In the genomic region with DNA sequence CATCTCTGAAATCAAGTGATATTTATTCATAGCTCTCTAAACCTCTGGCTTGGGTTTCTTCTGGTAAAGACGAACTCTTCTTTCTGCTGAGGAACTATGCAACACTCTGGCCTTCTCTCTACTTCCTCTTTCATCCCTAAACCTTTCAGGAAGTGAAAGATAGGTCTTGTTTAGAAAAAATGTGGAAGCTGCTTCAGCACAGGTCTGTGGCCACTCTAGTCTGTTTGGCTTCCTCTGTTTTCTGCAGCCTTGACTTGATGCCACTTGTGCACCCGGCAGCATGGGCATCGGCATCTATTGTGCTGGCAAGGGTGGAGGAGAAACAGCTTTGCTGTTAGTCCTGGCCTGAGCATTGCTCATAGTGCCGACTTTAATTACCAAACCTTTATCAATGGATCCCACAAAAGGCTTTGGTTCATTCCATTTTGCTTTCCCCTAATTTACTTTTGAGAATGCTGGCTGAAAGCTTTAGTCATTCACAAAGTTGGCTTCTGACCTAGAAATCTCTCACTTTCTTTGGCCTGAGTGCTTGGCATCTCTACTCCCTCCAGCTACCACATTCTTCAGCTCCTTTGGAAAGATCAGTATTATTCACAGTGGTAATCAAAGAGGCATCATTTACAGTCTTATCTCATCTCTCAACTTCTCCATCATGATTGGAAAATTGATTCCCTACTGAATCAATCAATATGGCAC, we compare ENCODE assay signal across 1 cellular context.
TF ChIP-seq lines count a peak whose summit lies in the region.

No MANE protein-coding gene starts in this region.

TF ChIP-seq in SK-N-SH, 30 proteins besides CTCF, POLR2A, EP300 and RAD21 (continued from another document):
- TF ChIP-seq, protein P1, sequence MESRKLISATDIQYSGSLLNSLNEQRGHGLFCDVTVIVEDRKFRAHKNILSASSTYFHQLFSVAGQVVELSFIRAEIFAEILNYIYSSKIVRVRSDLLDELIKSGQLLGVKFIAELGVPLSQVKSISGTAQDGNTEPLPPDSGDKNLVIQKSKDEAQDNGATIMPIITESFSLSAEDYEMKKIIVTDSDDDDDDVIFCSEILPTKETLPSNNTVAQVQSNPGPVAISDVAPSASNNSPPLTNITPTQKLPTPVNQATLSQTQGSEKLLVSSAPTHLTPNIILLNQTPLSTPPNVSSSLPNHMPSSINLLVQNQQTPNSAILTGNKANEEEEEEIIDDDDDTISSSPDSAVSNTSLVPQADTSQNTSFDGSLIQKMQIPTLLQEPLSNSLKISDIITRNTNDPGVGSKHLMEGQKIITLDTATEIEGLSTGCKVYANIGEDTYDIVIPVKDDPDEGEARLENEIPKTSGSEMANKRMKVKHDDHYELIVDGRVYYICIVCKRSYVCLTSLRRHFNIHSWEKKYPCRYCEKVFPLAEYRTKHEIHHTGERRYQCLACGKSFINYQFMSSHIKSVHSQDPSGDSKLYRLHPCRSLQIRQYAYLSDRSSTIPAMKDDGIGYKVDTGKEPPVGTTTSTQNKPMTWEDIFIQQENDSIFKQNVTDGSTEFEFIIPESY (IDR thresholded peaks at IDR 0.05; ENCODE audit: borderline replicate concordance, low read depth): no peak
- TF ChIP-seq NRF1 (IDR thresholded peaks at IDR 0.05; ENCODE audit: low read depth, low read length) (no peak), JUND (IDR thresholded peaks at IDR 0.05) (no peak), POLR2AphosphoS5 (IDR thresholded peaks at IDR 0.05; ENCODE audit: low read depth, low read length) (no peak)
- TF ChIP-seq, protein P2, sequence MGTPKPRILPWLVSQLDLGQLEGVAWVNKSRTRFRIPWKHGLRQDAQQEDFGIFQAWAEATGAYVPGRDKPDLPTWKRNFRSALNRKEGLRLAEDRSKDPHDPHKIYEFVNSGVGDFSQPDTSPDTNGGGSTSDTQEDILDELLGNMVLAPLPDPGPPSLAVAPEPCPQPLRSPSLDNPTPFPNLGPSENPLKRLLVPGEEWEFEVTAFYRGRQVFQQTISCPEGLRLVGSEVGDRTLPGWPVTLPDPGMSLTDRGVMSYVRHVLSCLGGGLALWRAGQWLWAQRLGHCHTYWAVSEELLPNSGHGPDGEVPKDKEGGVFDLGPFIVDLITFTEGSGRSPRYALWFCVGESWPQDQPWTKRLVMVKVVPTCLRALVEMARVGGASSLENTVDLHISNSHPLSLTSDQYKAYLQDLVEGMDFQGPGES (IDR thresholded peaks at IDR 0.05; ENCODE audit: low read depth, low read length): no peak
